32 cellular contexts compared by ENCODE assay signal in the genomic region with DNA sequence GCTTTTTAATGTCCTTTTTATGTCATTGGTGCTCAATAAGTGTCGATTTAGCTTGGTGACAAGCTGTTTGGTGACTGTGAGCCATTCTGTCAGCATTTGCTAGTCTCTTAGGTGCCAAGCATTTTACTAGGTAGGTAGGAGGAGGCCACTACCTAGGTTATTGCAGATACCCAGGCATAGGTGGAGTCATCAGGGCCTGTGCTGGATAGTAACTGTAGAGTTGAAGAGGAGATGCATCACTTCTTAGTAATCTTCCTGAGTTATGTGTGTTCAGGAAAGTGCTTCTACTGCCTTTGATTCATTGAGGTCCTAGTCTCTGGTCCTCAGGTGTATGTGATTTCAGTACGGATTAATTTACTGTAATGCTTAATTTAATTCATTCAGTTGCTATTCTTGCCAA. TPM values are rescaled to one million over a fixed set of nuclear protein-coding genes. Genes with fewer than 3 reads are reported as not detected.
DNase-seq lines count a peak whose midpoint lies in the region; ATAC-seq, FAIRE-seq and TF ChIP-seq lines count a peak whose summit lies in the region.
"Had no signal": no experiment of that assay in that cellular context is flagged by ENCODE, and none has a peak within 500 bp of the region (broad histone marks: within the 10 kb centered on the region; RNA-seq: fewer than 3 reads in every experiment).

No MANE protein-coding gene starts in this region.

- H2AFZ ChIP-seq in GM12878 (ENCODE audit: control insufficient read depth, low read depth, low read length) = no peak overlapping the region

- no TSS peak for BruUV-seq in GM12878 (replicated peaks; lab: Mats Ljungman, UMichigan)

- ATAC-seq in GM12878 (peak; percentile 11; the same call in 1 of the 3 replicates), GM21381 (IDR thresholded peaks at IDR 0.05; ENCODE audit: unreplicated experiment) (no peak)
- ATAC-seq in naive thymus-derived CD4-positive, alpha-beta T cell = no peak
- ATAC-seq: HCT116 had no signal

- no peaks in the 10 kb centered on the region for H3K9me3 ChIP-seq in GM12878 (replicated peaks; ENCODE audit: control insufficient read depth, insufficient read depth, low read length)
- H3K9me3 ChIP-seq in naive thymus-derived CD4-positive, alpha-beta T cell (ENCODE audit: control insufficient read depth in 2 of 3, low read length in 3 of 3) = no peaks in the 10 kb centered on the region
- H3K9me3 ChIP-seq: ascending aorta, BE2C, Caco-2, MG63, ovary, stomach, thyroid gland had no signal

- no peak for TF ChIP-seq EP300 in GM12878 (IDR thresholded peaks at IDR 0.05; ENCODE audit: borderline replicate concordance in 1 of 2, control insufficient read depth in 1 of 2, low read depth in 2 of 2, low read length in 2 of 2)

- H3K4me2 ChIP-seq in GM12878 (ENCODE audit: control insufficient read depth, insufficient read depth) = no peak overlapping the region

- POLR2A ChIA-PET in GM12878 (lab: Charles Lee) = interaction anchor here (0.6 kb wide), 1 partner anchor 68 kb away, joined by 4 read pairs; no protein-coding TSS in a partner anchor
- POLR2A ChIA-PET in naive thymus-derived CD4-positive, alpha-beta T cell (lab: Charles Lee) = no interaction called here

- RAD21 ChIA-PET in GM12878 (lab: Charles Lee; ENCODE audit: unreplicated experiment) = no interaction called here

- intact Hi-C loops in GM12878 (cut with micrococcal nuclease; ENCODE audit: unreplicated experiment) = no loop called here
- intact Hi-C loops in naive thymus-derived CD4-positive, alpha-beta T cell (cut with micrococcal nuclease) = no loop called here

- peak overlapping the region; percentile 32 for H3K27ac Mint-ChIP-seq in activated T-cell treated with anti-CD3 and anti-CD28 coated beads, Interleukin-2, amount 50 U/mL, for 24 hours
- peak overlapping the region in 6 of 9 donors; percentile 11 to 72 (median 13) for H3K27ac Mint-ChIP-seq in naive thymus-derived CD4-positive, alpha-beta T cell
- H3K27ac Mint-ChIP-seq: activated naive CD8-positive, alpha-beta T cell treated with anti-CD3 and anti-CD28 coated beads, Interleukin-2, amount 10 ng/mL, durations not matched to agents 7 days and 5 days; nephron had no signal

- no peak for FAIRE-seq in GM12878 (lab: Jason Lieb, UNC)
- FAIRE-seq: islet of Langerhans, TTC549 had no signal

- no peak overlapping the region for H3K27ac ChIP-seq in GM12878 (ENCODE audit: control insufficient read depth, insufficient read depth)
- no peak overlapping the region for H3K27ac ChIP-seq in naive thymus-derived CD4-positive, alpha-beta T cell (ENCODE audit: low read depth, low read length)
- H3K27ac ChIP-seq: ascending aorta, ovary, skin epidermis, stomach, thyroid gland had no signal

- DNase-seq in activated T-cell treated with anti-CD3 and anti-CD28 coated beads, Interleukin-2, amount 50 U/mL, for 24 hours = no peak
- no peak for DNase-seq in activated T-cell treated with anti-CD3 and anti-CD28 coated beads, Interleukin-2, amount 50 U/mL, for 1 hour
- DNase-seq in ELR (ENCODE audit: low read depth) = peak; percentile 67
- DNase-seq in GM12878 (ENCODE audit: low read depth, low spot score) = no peak
- no peak for DNase-seq in naive thymus-derived CD4-positive, alpha-beta T cell
- DNase-seq in NCI-H345 (lab: John Stamatoyannopoulos, UW) = no peak
- DNase-seq in middle frontal gyrus (ENCODE audit: extremely low spot score, low spot score) = no peak
- DNase-seq: activated naive CD8-positive, alpha-beta T cell treated with anti-CD3 and anti-CD28 coated beads, Interleukin-2, amount 10 ng/mL, durations not matched to agents 7 days and 5 days; BE2C; Caco-2; dermis blood vessel endothelial cell; DND-41; glutamatergic neuron; KBM-7; MG63; NCI-H1436; NCI-H2081 treated with DMSO at 0.1 percent for 48 hours; NCI-H226; NCI-H774; ovary; retina; RPMI8226; stimulated activated CD8-positive, alpha-beta memory T cell treated with anti-CD3 and anti-CD28 coated beads, Interleukin-4, amount 100 ng/mL, for 48 hours; stomach; thyroid gland had no signal

- TF ChIP-seq POLR2A in GM12878 (IDR thresholded peaks at IDR 0.05; ENCODE audit: low read depth, low read length) = no peak

- H3K9me3 Mint-ChIP-seq in activated T-cell treated with anti-CD3 and anti-CD28 coated beads, Interleukin-2, amount 50 U/mL, for 24 hours = no peaks in the 10 kb centered on the region
- no peaks in the 10 kb centered on the region for H3K9me3 Mint-ChIP-seq in naive thymus-derived CD4-positive, alpha-beta T cell
- H3K9me3 Mint-ChIP-seq: activated naive CD8-positive, alpha-beta T cell treated with anti-CD3 and anti-CD28 coated beads, Interleukin-2, amount 10 ng/mL, durations not matched to agents 7 days and 5 days; nephron had no signal

- SMC1A ChIA-PET in GM12878 (lab: Charles Lee; ENCODE audit: uncharacterized antibody, unreplicated experiment) = interaction anchor here (1.2 to 2.4 kb wide), 3 partner anchors 12 to 16 kb away, joined by 3 to 9 read pairs (median 4); no protein-coding TSS in a partner anchor

- H3K4me3 ChIP-seq in GM12878 = no peak overlapping the region
- H3K4me3 ChIP-seq in naive thymus-derived CD4-positive, alpha-beta T cell (ENCODE audit: low read length) = no peak overlapping the region
- H3K4me3 ChIP-seq: ascending aorta, MG63, ovary, skin epidermis, stomach, thyroid gland had no signal

- peaks cover 10% of the 10 kb centered on the region for H4K20me1 ChIP-seq in GM12878 (ENCODE audit: control insufficient read depth, insufficient read depth)

- CTCF ChIA-PET in GM12878 (lab: Yijun Ruan, JAX) = interaction anchor here (1.1 to 1.2 kb wide), 2 partner anchors 9 to 12 kb away, joined by 3 to 4 read pairs; no protein-coding TSS in a partner anchor
- CTCF ChIA-PET in naive thymus-derived CD4-positive, alpha-beta T cell (lab: Charles Lee) = interaction anchor here (1.5 kb wide), 2 partner anchors 8 to 95 kb away, joined by 3 to 5 read pairs; no protein-coding TSS in a partner anchor

- WGBS in GM12878 (ENCODE audit: insufficient coverage, insufficient replicate concordance, low lambda C conversion rate, missing lambda C conversion rate) = 98% methylated on average over 2 of the region's 2 CpGs

- H3K27me3 ChIP-seq in GM12878 (replicated peaks in 1 of 2; ENCODE audit: control insufficient read depth in 2 of 2, insufficient read depth in 2 of 2, low read length in 1 of 2) = no peaks in the 10 kb centered on the region
- no peaks in the 10 kb centered on the region for H3K27me3 ChIP-seq in naive thymus-derived CD4-positive, alpha-beta T cell (ENCODE audit: control insufficient read depth in 2 of 2, insufficient read depth in 2 of 2, low read length in 2 of 2)
- H3K27me3 ChIP-seq: ascending aorta, BE2C, MG63, ovary, stomach, thyroid gland had no signal

- peaks cover 73% of the 10 kb centered on the region for H3K36me3 Mint-ChIP-seq in activated T-cell treated with anti-CD3 and anti-CD28 coated beads, Interleukin-2, amount 50 U/mL, for 24 hours (ENCODE audit: low read depth)
- H3K36me3 Mint-ChIP-seq in naive thymus-derived CD4-positive, alpha-beta T cell = peaks cover 0 to 13% (median 9%) of the 10 kb centered on the region in 5 donors

- peaks cover 92% of the 10 kb centered on the region for H3K79me2 ChIP-seq in GM12878 (ENCODE audit: control insufficient read depth, insufficient read depth, low read length)

- H3K9ac ChIP-seq in GM12878 (ENCODE audit: control insufficient read depth, insufficient read depth, low read length) = no peak overlapping the region

- peaks cover 13 to 17% of the 10 kb centered on the region in 2 experiments for H3K36me3 ChIP-seq in GM12878 (ENCODE audit: control insufficient read depth in 2 of 2, insufficient read depth in 2 of 2, low read length in 1 of 2)
- peaks cover 0 to 19% (median 6%) of the 10 kb centered on the region in 3 experiments for H3K36me3 ChIP-seq in naive thymus-derived CD4-positive, alpha-beta T cell (ENCODE audit: control insufficient read depth in 2 of 3, insufficient read depth in 3 of 3, low read length in 3 of 3)
- H3K36me3 ChIP-seq: ascending aorta, ovary, thyroid gland had no signal

- TF ChIP-seq RAD21 in GM12878 (IDR thresholded peaks at IDR 0.05; ENCODE audit: insufficient read depth, low read depth, low read length) = no peak

- no peaks in the 10 kb centered on the region for H3K27me3 Mint-ChIP-seq in activated T-cell treated with anti-CD3 and anti-CD28 coated beads, Interleukin-2, amount 50 U/mL, for 24 hours
- H3K27me3 Mint-ChIP-seq in naive thymus-derived CD4-positive, alpha-beta T cell = no peaks in the 10 kb centered on the region
- H3K27me3 Mint-ChIP-seq: activated naive CD8-positive, alpha-beta T cell treated with anti-CD3 and anti-CD28 coated beads, Interleukin-2, amount 10 ng/mL, durations not matched to agents 7 days and 5 days had no signal

- H3K4me3 Mint-ChIP-seq in activated T-cell treated with anti-CD3 and anti-CD28 coated beads, Interleukin-2, amount 50 U/mL, for 24 hours = no peak overlapping the region
- H3K4me3 Mint-ChIP-seq in naive thymus-derived CD4-positive, alpha-beta T cell = peak overlapping the region in 3 of 10 donors; percentile 2 to 30 (median 15)
- H3K4me3 Mint-ChIP-seq: activated naive CD8-positive, alpha-beta T cell treated with anti-CD3 and anti-CD28 coated beads, Interleukin-2, amount 10 ng/mL, durations not matched to agents 7 days and 5 days; nephron had no signal

- peaks cover 2% of the 10 kb centered on the region; the same call in 1 of the 2 replicates for H3K4me1 ChIP-seq in GM12878 (ENCODE audit: control insufficient read depth, insufficient read depth, low read length)
- H3K4me1 ChIP-seq in naive thymus-derived CD4-positive, alpha-beta T cell (ENCODE audit: control insufficient read depth in 2 of 2, insufficient read depth in 2 of 2, low read length in 2 of 2) = peaks cover 14 to 17% of the 10 kb centered on the region in 2 donors
- H3K4me1 ChIP-seq: ascending aorta had no signal

- in situ Hi-C loops in GM12878 (cut with MboI) = no loop called here

- peaks cover 76% of the 10 kb centered on the region for H3K4me1 Mint-ChIP-seq in activated T-cell treated with anti-CD3 and anti-CD28 coated beads, Interleukin-2, amount 50 U/mL, for 24 hours (ENCODE audit: low read depth)
- H3K4me1 Mint-ChIP-seq in naive thymus-derived CD4-positive, alpha-beta T cell = peaks cover 52 to 85% (median 77%) of the 10 kb centered on the region in 7 donors

- TF ChIP-seq CTCF in GM12878 (IDR thresholded peaks at IDR 0.05 in 2 of 3, conservative IDR thresholded peaks at IDR 0.05 in 1 of 3; ENCODE audit: control insufficient read depth in 2 of 3, extremely low read depth in 1 of 3, insufficient read depth in 1 of 3, low read depth in 3 of 3, low read length in 3 of 3) = no peak

RNA-seq across cellular contexts. Expression of a gene that starts 17.7 kb away (rescaled TPM):
- 199 and 215 TPM in 2 replicates for total RNA-seq in GM12878 (2013; cell fraction: nucleolus; rRNA removed)
- 70.7 and 77.3 TPM in 2 replicates for total RNA-seq in GM12878 (2014; rRNA removed)
- total RNA-seq in GM12878 (2014; rRNA removed; fragmentation: Illumina TruSeq; extraction: Trizol) = 80.8 and 85.2 TPM in 2 replicates
- 119 and 122 TPM in 2 replicates for total RNA-seq in GM12878 (2021)
- polyA plus RNA-seq in GM12878 (2011; ENCODE audit: low read depth) = 47.5 TPM
- 74.7 and 125 TPM in 2 replicates for polyA plus RNA-seq in GM12878 (2011; rRNA removed)
- polyA plus RNA-seq in GM12878 (2011; cell fraction: cytosol; rRNA removed) = 121 and 122 TPM in 2 replicates
- polyA plus RNA-seq in GM12878 (2011; cell fraction: nucleus; rRNA removed) = 109 and 126 TPM in 2 replicates
- 67.1 and 71.5 TPM in 2 replicates for polyA plus RNA-seq in GM12878 (2012)
- polyA plus RNA-seq in GM12878 (2014; fragmentation: Illumina TruSeq; extraction: Trizol) = 133 and 198 TPM in 2 replicates
- 10 to 100 TPM; 46.1 to 47.7 TPM for polyA plus RNA-seq in GM12878 (2014; fragmentation: Nextera tagmentation; extraction: Ambion mirVana)
- 87.5 and 87.9 TPM in 2 replicates for polyA plus RNA-seq in GM12878 (2014; rRNA removed)
- polyA plus RNA-seq in GM12878 (2016; fragmentation: Nextera tagmentation; extraction: Ambion mirVana) = 100 to 1,000 TPM; 143 to 160 TPM
- 227 and 233 TPM in 2 replicates for polyA minus RNA-seq in GM12878 (2011; rRNA and poly(A)+ RNA removed)
- 47.4 and 71.6 TPM in 2 replicates for polyA minus RNA-seq in GM12878 (2011; cell fraction: cytosol; rRNA and poly(A)+ RNA removed)
- polyA minus RNA-seq in GM12878 (2011; cell fraction: nucleus; rRNA and poly(A)+ RNA removed) = 39.7 and 77.1 TPM in 2 replicates
- 100 to 1,000 TPM in 3 of 5 experiments, 10 to 100 TPM in 2; 88.4 to 113 (median 112) TPM for total RNA-seq in naive thymus-derived CD4-positive, alpha-beta T cell
- 100 to 1,000 TPM; 106 to 123 TPM for polyA plus RNA-seq in naive thymus-derived CD4-positive, alpha-beta T cell
